21 cellular contexts compared by ENCODE assay signal in genomic region chr9:107621436-107621835, GRCh38.
DNase-seq lines count a peak whose midpoint lies in the region; ATAC-seq and TF ChIP-seq lines count a peak whose summit lies in the region.
"Had no signal": no experiment of that assay in that cellular context is flagged by ENCODE, and none has a peak within 500 bp of the region (broad histone marks: within the 10 kb centered on the region; RNA-seq: fewer than 3 reads in every experiment).

No MANE protein-coding gene starts in this region.

- peak; percentile 19 for ATAC-seq in mucosa of descending colon
- no peak for ATAC-seq in HG02852 (IDR thresholded peaks at IDR 0.05; ENCODE audit: unreplicated experiment)
- no peak for ATAC-seq in GM21528 (IDR thresholded peaks at IDR 0.05; ENCODE audit: low FRiP score, unreplicated experiment)
- ATAC-seq: A549 had no signal

- no peak overlapping the region for H2BK12ac ChIP-seq in trophoblast cell (ENCODE audit: low read length)

- no peak overlapping the region for H2AFZ ChIP-seq in trophoblast cell (ENCODE audit: insufficient read depth, low read length, poor library complexity)
- no peak overlapping the region for H2AFZ ChIP-seq in PC-9

- CTCF ChIA-PET in PC-9 (lab: Charles Lee), result no interaction called here

- H3K4me3 ChIP-seq in mucosa of descending colon (no peak overlapping the region), trophoblast cell (ENCODE audit: low read depth, low read length) (no peak overlapping the region), uterus (no peak overlapping the region), PC-9 (no peak overlapping the region)
- H3K4me3 ChIP-seq: A549; BLaER1 treated with 17β-estradiol and CSF1 and Interleukin-3, amounts not matched to agents 10 nM and 100 nM had no signal

- H3K36me3 ChIP-seq in mucosa of descending colon (ENCODE audit: low read depth), result no peaks in the 10 kb centered on the region
- no peaks in the 10 kb centered on the region for H3K36me3 ChIP-seq in trophoblast cell (ENCODE audit: control insufficient read depth in 1 of 2, insufficient read depth in 2 of 2, low read length in 2 of 2)
- H3K36me3 ChIP-seq in uterus, result no peaks in the 10 kb centered on the region
- no peaks in the 10 kb centered on the region for H3K36me3 ChIP-seq in PC-9 (ENCODE audit: low read depth)
- H3K36me3 ChIP-seq: BE2C; BLaER1 treated with 17β-estradiol and CSF1 and Interleukin-3, amounts not matched to agents 10 nM and 100 nM had no signal

- no peaks in the 10 kb centered on the region for H4K20me1 ChIP-seq in PC-9 (ENCODE audit: insufficient read depth)
- H4K20me1 ChIP-seq: BLaER1 treated with 17β-estradiol and CSF1 and Interleukin-3, amounts not matched to agents 10 nM and 100 nM had no signal

- H4K8ac ChIP-seq in trophoblast cell (ENCODE audit: low read depth, low read length), result no peak overlapping the region

- no peak overlapping the region for H2BK5ac ChIP-seq in trophoblast cell (ENCODE audit: low read depth, low read length, poor library complexity)

- H4K12ac ChIP-seq in trophoblast cell (ENCODE audit: low read depth, low read length), result no peak overlapping the region

- H3K27ac ChIP-seq in VCaP (peak overlapping the region; percentile 52), trophoblast cell (ENCODE audit: low read depth, low read length) (no peak overlapping the region), uterus (peak overlapping the region; percentile 39 to 57), PC-9 (no peak overlapping the region)
- H3K27ac ChIP-seq: A549; BLaER1 treated with 17β-estradiol and CSF1 and Interleukin-3, amounts not matched to agents 10 nM and 100 nM had no signal

- TF ChIP-seq POLR2A in uterus (IDR thresholded peaks at IDR 0.05), result no peak

- H3K4me1 ChIP-seq in mucosa of descending colon (ENCODE audit: low read depth), result peaks cover 17% of the 10 kb centered on the region
- peaks cover 3 to 7% of the 10 kb centered on the region in 2 experiments for H3K4me1 ChIP-seq in trophoblast cell (ENCODE audit: control insufficient read depth in 1 of 2, insufficient read depth in 2 of 2, low read length in 2 of 2)
- no peaks in the 10 kb centered on the region for H3K4me1 ChIP-seq in uterus
- H3K4me1 ChIP-seq in PC-9 (replicated peaks; ENCODE audit: insufficient read depth), result no peaks in the 10 kb centered on the region
- H3K4me1 ChIP-seq: BE2C had no signal

- H3K14ac ChIP-seq in trophoblast cell (ENCODE audit: low read length), result no peak overlapping the region

- intact Hi-C loops in mucosa of descending colon (cut with DNase I, micrococcal nuclease) (no loop called here), uterus (cut with DNase I; ENCODE audit: low total_unique reads) (no loop called here), PC-9 (cut with micrococcal nuclease; ENCODE audit: unreplicated experiment) (no loop called here)

- no peak overlapping the region for H4K91ac ChIP-seq in trophoblast cell (ENCODE audit: low read depth, low read length)

- TF ChIP-seq CTCF in VCaP (conservative IDR thresholded peaks at IDR 0.05), result no peak
- no peak for TF ChIP-seq CTCF in mucosa of descending colon (IDR thresholded peaks at IDR 0.05)
- no peak for TF ChIP-seq CTCF in uterus (IDR thresholded peaks at IDR 0.05)
- no peak for TF ChIP-seq CTCF in PC-9 (conservative IDR thresholded peaks at IDR 0.05)

- no peak overlapping the region for H3K18ac ChIP-seq in trophoblast cell (ENCODE audit: low read length)

- H3K9me3 ChIP-seq in mucosa of descending colon (no peaks in the 10 kb centered on the region), trophoblast cell (ENCODE audit: insufficient read depth, low read depth, low read length) (no peaks in the 10 kb centered on the region), uterus (no peaks in the 10 kb centered on the region), PC-9 (ENCODE audit: insufficient read depth, low read depth) (no peaks in the 10 kb centered on the region; the same call in 1 of the 2 replicates)
- H3K9me3 ChIP-seq: A549; BE2C; BLaER1 treated with 17β-estradiol and CSF1 and Interleukin-3, amounts not matched to agents 10 nM and 100 nM had no signal

- POLR2A ChIA-PET in PC-9 (lab: Charles Lee; ENCODE audit: unreplicated experiment), result interaction anchor here (0.6 kb wide), 1 partner anchor 132 kb away, joined by 3 read pairs; the partner anchor contains the start of gene KLF4

- no peak overlapping the region for H3K4me2 ChIP-seq in trophoblast cell (ENCODE audit: low read length)
- H3K4me2 ChIP-seq in PC-9, result no peak overlapping the region
- H3K4me2 ChIP-seq: A549; BLaER1 treated with 17β-estradiol and CSF1 and Interleukin-3, amounts not matched to agents 10 nM and 100 nM had no signal

- H3K9me2 ChIP-seq in PC-9 (ENCODE audit: insufficient read depth), result no peaks in the 10 kb centered on the region

- WGBS in trophoblast cell (ENCODE audit: extremely low coverage, insufficient coverage, insufficient read length), result no CpG with 5 or more reads among the region's 4 CpGs

- H3K27me3 ChIP-seq in trophoblast cell (ENCODE audit: insufficient read depth, low read length) (no peaks in the 10 kb centered on the region), uterus (no peaks in the 10 kb centered on the region), PC-9 (ENCODE audit: insufficient read depth, low read depth) (no peaks in the 10 kb centered on the region)
- H3K27me3 ChIP-seq: BE2C; BLaER1 treated with 17β-estradiol and CSF1 and Interleukin-3, amounts not matched to agents 10 nM and 100 nM had no signal

- no peak overlapping the region for H3K23ac ChIP-seq in trophoblast cell (ENCODE audit: low read length)

- no peak overlapping the region for H3K4ac ChIP-seq in trophoblast cell (ENCODE audit: low read depth, low read length)

- DNase-seq in mucosa of descending colon (no peak), trophoblast cell (peak; percentile 82 to 90), uterus (no peak), PC-9 (no peak)
- DNase-seq: 8988T; ACHN; AML-193; BE2C; Calu3; CD4-positive, alpha-beta T cell; COR-L47; DMS53; DMS79 treated with DMSO at 0.1 percent for 48 hours; GF-D8; H7; HCEC 1CT had no signal

- BruUV-seq in PC-9 (replicated peaks; lab: Mats Ljungman, UMichigan), result no TSS peak

- no peak overlapping the region for H2AK5ac ChIP-seq in trophoblast cell (ENCODE audit: low read length)

- no peak overlapping the region for H2BK120ac ChIP-seq in trophoblast cell (ENCODE audit: insufficient read depth, low read length, poor library complexity)

- H3K9ac ChIP-seq in trophoblast cell (ENCODE audit: low read length), result no peak overlapping the region
- H3K9ac ChIP-seq: BLaER1 treated with 17β-estradiol and CSF1 and Interleukin-3, amounts not matched to agents 10 nM and 100 nM had no signal

- H3K79me2 ChIP-seq in trophoblast cell (ENCODE audit: control insufficient read depth, insufficient read depth, low read length, poor library complexity), result no peaks in the 10 kb centered on the region
- H3K79me2 ChIP-seq in PC-9 (ENCODE audit: low read depth), result no peaks in the 10 kb centered on the region

- H3F3A ChIP-seq in PC-9 (ENCODE audit: insufficient read depth, low read depth), result no peaks in the 10 kb centered on the region

- H3K79me1 ChIP-seq in trophoblast cell (ENCODE audit: low read length), result no peaks in the 10 kb centered on the region

Comparison
In these comparisons a context has a peak if more than half of its experiments do, and no peak if none do; other contexts are left out.
1. H3K27ac ChIP-seq: peak in VCaP (single experiment) and uterus (2 of 2); none in trophoblast cell (single experiment) and PC-9 (single experiment).
2. DNase-seq: peak in trophoblast cell (2 of 2); none in mucosa of descending colon (0 of 3), uterus (0 of 2) and PC-9 (0 of 2).